Comparison of ENCODE assay signal across 8 cellular contexts in the genomic region with DNA sequence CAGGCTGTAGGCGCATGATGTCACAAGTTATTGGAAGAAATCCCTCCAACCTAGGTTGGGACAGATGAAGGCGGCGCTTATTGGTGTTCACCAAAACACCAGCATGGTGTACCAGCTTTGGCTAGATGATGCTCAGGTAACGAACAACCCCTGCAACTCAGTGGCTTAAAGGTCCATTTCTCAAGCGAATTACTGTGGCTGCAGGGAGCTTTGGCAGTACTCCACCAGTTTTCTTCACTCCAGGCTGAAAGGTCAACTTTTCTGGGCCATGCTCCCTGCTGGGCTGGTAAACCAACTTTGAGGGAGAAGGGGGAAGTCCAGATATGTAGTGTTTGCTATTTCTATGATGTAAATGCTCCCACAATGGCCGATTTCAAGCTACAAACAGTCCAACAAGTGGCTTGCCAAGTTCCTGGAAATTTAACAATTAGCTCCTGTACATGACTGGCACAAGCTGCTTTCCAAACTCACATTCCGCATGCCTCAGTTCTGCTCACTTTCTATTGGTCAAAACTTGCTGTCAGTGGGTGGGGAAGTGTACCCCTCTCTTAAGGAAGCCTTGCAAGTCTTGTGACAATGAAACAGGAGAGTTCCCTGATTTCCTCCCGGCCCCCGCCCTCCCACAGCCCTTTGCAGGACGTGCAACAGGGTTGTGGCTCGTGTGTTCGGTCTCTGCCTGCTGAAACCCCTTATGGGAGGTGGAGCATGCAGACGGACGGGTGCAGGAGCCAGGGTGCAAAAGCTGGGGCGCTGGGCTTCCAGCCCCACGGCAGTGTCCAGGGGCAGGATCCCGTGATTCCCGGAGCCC. TPM values are rescaled to one million over a fixed set of nuclear protein-coding genes. Genes with fewer than 3 reads are reported as not detected.
DNase-seq lines count a peak whose midpoint lies in the region; ATAC-seq and TF ChIP-seq lines count a peak whose summit lies in the region.

No MANE protein-coding gene starts in this region.

- H3F3A ChIP-seq in GM23248 (ENCODE audit: insufficient read depth) (peaks cover 13% of the 10 kb centered on the region; the same call in 1 of the 2 replicates), neural progenitor cell (ENCODE audit: low read depth) (peaks cover 18% of the 10 kb centered on the region)

- TF ChIP-seq CTCF in AG09309 (IDR thresholded peaks at IDR 0.05; ENCODE audit: control insufficient read depth, insufficient read depth, low read depth, low read length, missing control alignments) (no peak), WERI-Rb-1 (IDR thresholded peaks at IDR 0.05; ENCODE audit: low read depth, low read length) (no peak), foreskin fibroblast (IDR thresholded peaks at IDR 0.05; ENCODE audit: low read depth, low read length) (no peak), neural progenitor cell (IDR thresholded peaks at IDR 0.05) (no peak)

- H3K9ac ChIP-seq in GM23248, result peak overlapping the region; percentile 84
- no peak overlapping the region for H3K9ac ChIP-seq in neural progenitor cell

- peaks cover 24% of the 10 kb centered on the region for H3K4me1 Mint-ChIP-seq in neural progenitor cell

- H3K27me3 Mint-ChIP-seq in neural progenitor cell (ENCODE audit: insufficient read depth, low read depth), result no peaks in the 10 kb centered on the region

- peak overlapping the region; percentile 97 for H3K27ac Mint-ChIP-seq in neural progenitor cell

- H2AFZ ChIP-seq in GM23248, result peak overlapping the region; percentile 95
- H2AFZ ChIP-seq in neural progenitor cell (replicated peaks), result peak overlapping the region; percentile 85

- H3K27me3 ChIP-seq in GM23248 (replicated peaks; ENCODE audit: insufficient read depth), result no peaks in the 10 kb centered on the region
- H3K27me3 ChIP-seq in WERI-Rb-1 (ENCODE audit: insufficient read depth, low read depth, severe bottlenecking), result no peaks in the 10 kb centered on the region
- no peaks in the 10 kb centered on the region for H3K27me3 ChIP-seq in neural progenitor cell

- H3K4me1 ChIP-seq in GM23248 (ENCODE audit: insufficient read depth) (peaks cover 4% of the 10 kb centered on the region; the same call in 1 of the 2 replicates), neural progenitor cell (peaks cover 21% of the 10 kb centered on the region)

- H3K9me3 ChIP-seq in GM23248 (ENCODE audit: low read depth) (no peaks in the 10 kb centered on the region), WERI-Rb-1 (ENCODE audit: severe bottlenecking) (no peaks in the 10 kb centered on the region), neural progenitor cell (ENCODE audit: low read depth) (no peaks in the 10 kb centered on the region)

- peaks cover 31% of the 10 kb centered on the region for H3K36me3 Mint-ChIP-seq in neural progenitor cell

- no peak for ATAC-seq in GM21723 (IDR thresholded peaks at IDR 0.05; ENCODE audit: unreplicated experiment)

- H3K79me2 ChIP-seq in GM23248 (ENCODE audit: insufficient read depth) (no peaks in the 10 kb centered on the region), neural progenitor cell (ENCODE audit: low read depth) (peaks cover 6% of the 10 kb centered on the region)

- H3K4me3 Mint-ChIP-seq in neural progenitor cell, result peak overlapping the region; percentile 93

- no peaks in the 10 kb centered on the region for H4K20me1 ChIP-seq in GM23248 (ENCODE audit: insufficient read depth)
- no peaks in the 10 kb centered on the region for H4K20me1 ChIP-seq in neural progenitor cell (ENCODE audit: low read depth)

- peak overlapping the region; percentile 58 for H3K4me3 ChIP-seq in AG09309 (ENCODE audit: control insufficient read depth, low read depth, low read length)
- H3K4me3 ChIP-seq in GM23248, result peak overlapping the region; percentile 83
- peak overlapping the region; percentile 82 for H3K4me3 ChIP-seq in WERI-Rb-1 (ENCODE audit: low read depth, low read length)
- H3K4me3 ChIP-seq in foreskin fibroblast (ENCODE audit: low read depth in 1 of 2, low read length in 2 of 2), result peak overlapping the region; percentile 68 to 87
- H3K4me3 ChIP-seq in neural progenitor cell, result peak overlapping the region; percentile 67

- H3K9me2 ChIP-seq in GM23248 (ENCODE audit: insufficient read depth), result no peaks in the 10 kb centered on the region

- peaks cover 22% of the 10 kb centered on the region for H3K9me3 Mint-ChIP-seq in neural progenitor cell

- H3K36me3 ChIP-seq in GM23248 (ENCODE audit: low read depth) (no peaks in the 10 kb centered on the region), WERI-Rb-1 (peaks cover 15% of the 10 kb centered on the region), neural progenitor cell (no peaks in the 10 kb centered on the region)

- in situ Hi-C loops in GM23248 (cut with MboI), result no loop called here

- peak overlapping the region; percentile 78 for H3K4me2 ChIP-seq in GM23248 (ENCODE audit: unreplicated experiment)
- H3K4me2 ChIP-seq in neural progenitor cell, result peak overlapping the region; percentile 88

- no peak overlapping the region; the same call in 1 of the 2 replicates for H3K27ac ChIP-seq in GM23248
- H3K27ac ChIP-seq in WERI-Rb-1, result peak overlapping the region; percentile 97
- H3K27ac ChIP-seq in neural progenitor cell, result no peak overlapping the region

- no peak for DNase-seq in AG09309 (ENCODE audit: low read depth)
- no peak for DNase-seq in GM23248
- DNase-seq in WERI-Rb-1, result no peak
- no peak for DNase-seq in foreskin fibroblast
- DNase-seq in neural progenitor cell (ENCODE audit: low spot score), result peak; percentile 4
- no peak for DNase-seq in SW 1271 (lab: John Stamatoyannopoulos, UW)
- DNase-seq in stimulated activated CD4-positive, alpha-beta T cell treated with anti-CD3 and anti-CD28 coated beads, Interleukin-2, amount 100 ng/mL, for 48 hours, result no peak

- 43 to 45% methylated on average over 18 of the region's 18 CpGs for WGBS in GM23248 (ENCODE audit: low coverage in 1 of 2, low lambda C conversion rate in 2 of 2, missing lambda C conversion rate in 2 of 2), 2 experiments

RNA-seq across cellular contexts. Expression of gene ZBED3, which starts 0.6 kb away (rescaled TPM):
- 0.54 and 0.63 TPM in 2 replicates for total RNA-seq in GM23248 (2014; rRNA removed; shearing (Covaris generic))
- 0.37 and 0.75 TPM in 2 replicates for polyA plus RNA-seq in GM23248 (2016; fragmentation: Nextera tagmentation; extraction: Ambion mirVana)
- total RNA-seq in neural progenitor cell (ENCODE audit: low replicate concordance), result 0.36 and 1.2 TPM in 2 replicates

RNA-seq across cellular contexts. Expression of gene AGGF1, which starts 57.5 kb away (rescaled TPM):
- 22.4 and 25.1 TPM in 2 replicates for total RNA-seq in GM23248 (2014; rRNA removed; shearing (Covaris generic))
- polyA plus RNA-seq in GM23248 (2016; fragmentation: Nextera tagmentation; extraction: Ambion mirVana), result 29.4 and 32.7 TPM in 2 replicates
- total RNA-seq in neural progenitor cell (ENCODE audit: low replicate concordance), result 33.1 and 35.1 TPM in 2 replicates
